8 cellular contexts compared by ENCODE assay signal in the genomic region with DNA sequence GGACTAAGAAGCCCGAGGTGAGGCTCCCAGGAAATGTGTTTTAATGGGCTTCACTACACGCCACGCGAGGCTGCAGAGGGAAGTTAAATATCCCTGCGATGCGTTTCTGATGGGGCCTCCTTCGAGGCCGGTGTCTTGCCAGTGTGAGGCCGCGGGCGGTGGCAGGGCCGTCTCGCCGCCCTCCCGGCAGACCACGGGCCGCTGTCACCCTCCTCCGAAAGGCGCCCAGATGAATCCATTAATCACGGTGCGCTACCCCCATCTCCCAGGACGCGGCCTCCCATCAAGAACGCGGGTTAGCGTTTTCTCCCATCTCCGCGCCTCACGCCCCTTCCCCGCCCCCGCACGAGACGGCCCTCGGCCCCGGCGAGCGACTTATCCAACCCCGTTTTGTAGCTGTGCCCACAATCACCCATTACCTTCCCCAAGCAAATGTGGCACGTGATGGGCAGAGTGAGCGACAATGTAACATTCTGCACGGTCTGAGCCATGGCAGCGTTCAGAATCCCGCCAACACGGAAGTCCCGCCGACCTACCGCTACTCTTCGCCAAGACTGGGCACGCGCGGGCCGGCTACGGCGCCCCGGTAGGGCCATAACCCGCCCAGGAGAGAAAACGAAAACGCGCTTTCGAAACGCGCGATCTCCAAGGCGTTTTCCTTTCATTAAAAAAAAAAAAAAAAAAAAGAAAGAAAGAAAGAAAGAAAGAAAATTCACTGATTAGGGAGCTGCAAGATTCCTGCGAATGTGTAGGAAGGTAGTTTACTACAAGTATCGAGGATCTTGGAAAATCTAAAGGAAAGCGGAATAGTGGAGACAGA. TPM values are rescaled to one million over a fixed set of nuclear protein-coding genes. Genes with fewer than 3 reads are reported as not detected.
DNase-seq lines count a peak whose midpoint lies in the region; ATAC-seq and TF ChIP-seq lines count a peak whose summit lies in the region.

A gene with protein sequence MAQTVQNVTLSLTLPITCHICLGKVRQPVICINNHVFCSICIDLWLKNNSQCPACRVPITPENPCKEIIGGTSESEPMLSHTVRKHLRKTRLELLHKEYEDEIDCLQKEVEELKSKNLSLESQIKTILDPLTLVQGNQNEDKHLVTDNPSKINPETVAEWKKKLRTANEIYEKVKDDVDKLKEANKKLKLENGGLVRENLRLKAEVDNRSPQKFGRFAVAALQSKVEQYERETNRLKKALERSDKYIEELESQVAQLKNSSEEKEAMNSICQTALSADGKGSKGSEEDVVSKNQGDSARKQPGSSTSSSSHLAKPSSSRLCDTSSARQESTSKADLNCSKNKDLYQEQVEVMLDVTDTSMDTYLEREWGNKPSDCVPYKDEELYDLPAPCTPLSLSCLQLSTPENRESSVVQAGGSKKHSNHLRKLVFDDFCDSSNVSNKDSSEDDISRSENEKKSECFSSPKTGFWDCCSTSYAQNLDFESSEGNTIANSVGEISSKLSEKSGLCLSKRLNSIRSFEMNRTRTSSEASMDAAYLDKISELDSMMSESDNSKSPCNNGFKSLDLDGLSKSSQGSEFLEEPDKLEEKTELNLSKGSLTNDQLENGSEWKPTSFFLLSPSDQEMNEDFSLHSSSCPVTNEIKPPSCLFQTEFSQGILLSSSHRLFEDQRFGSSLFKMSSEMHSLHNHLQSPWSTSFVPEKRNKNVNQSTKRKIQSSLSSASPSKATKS (minus strand): TSS at position 526 of the 820 bp plus-strand sequence. CDS start 35 bp downstream, at position 491.

- H3K4me2 ChIP-seq in OCI-LY3 (ENCODE audit: low read length) = peak within 1 kb of the TSS; percentile 77

- H3K36me3 ChIP-seq in HUES6 (ENCODE audit: control insufficient read depth, insufficient read depth, low read length) = no peaks in the 10 kb centered on the region
- peaks cover 11% of the 10 kb centered on the region for H3K36me3 ChIP-seq in OCI-LY3 (replicated peaks; ENCODE audit: low read depth, low read length)

- H3K9me3 ChIP-seq in HUES6 (ENCODE audit: control insufficient read depth, insufficient read depth, low read depth, low read length) = no peaks in the 10 kb centered on the region
- no peaks in the 10 kb centered on the region for H3K9me3 ChIP-seq in OCI-LY3 (ENCODE audit: insufficient read depth, low read length)
- H3K9me3 ChIP-seq in mononuclear cell (ENCODE audit: low read depth, low read length) = no peaks in the 10 kb centered on the region

- H3K4me1 ChIP-seq in HUES6 (ENCODE audit: control insufficient read depth, insufficient read depth, low read length) (peaks cover 10% of the 10 kb centered on the region; the same call in 1 of the 2 replicates), OCI-LY3 (ENCODE audit: low read length) (peaks cover 17% of the 10 kb centered on the region), mononuclear cell (ENCODE audit: insufficient read depth, low read length) (peaks cover 19% of the 10 kb centered on the region)

- H3K79me2 ChIP-seq in OCI-LY3 (ENCODE audit: low read length) = peaks cover 51% of the 10 kb centered on the region

- H3K27ac ChIP-seq in HUES6 (ENCODE audit: low read depth, low read length) (peak within 1 kb of the TSS; percentile 54), OCI-LY3 (ENCODE audit: low read length) (peak within 1 kb of the TSS; percentile 56)

- H3K27me3 ChIP-seq in HUES6 (ENCODE audit: control insufficient read depth, insufficient read depth, low read length) (peaks cover 34% of the 10 kb centered on the region), OCI-LY3 (ENCODE audit: low read depth, low read length) (no peaks in the 10 kb centered on the region), mononuclear cell (ENCODE audit: insufficient read depth, low read length) (no peaks in the 10 kb centered on the region)

- peak; percentile 77 for ATAC-seq in GM21447 (IDR thresholded peaks at IDR 0.05; ENCODE audit: unreplicated experiment)

- H4K20me1 ChIP-seq in OCI-LY3 (ENCODE audit: insufficient read depth, low read length) = peaks cover 37% of the 10 kb centered on the region

- peak within 1 kb of the TSS; percentile 87 for H3K4me3 ChIP-seq in HUES6 (ENCODE audit: low read depth, low read length)
- peak within 1 kb of the TSS; percentile 85 for H3K4me3 ChIP-seq in OCI-LY3 (ENCODE audit: low read length)
- peak within 1 kb of the TSS; percentile 79 for H3K4me3 ChIP-seq in epithelial cell of esophagus (ENCODE audit: low read length)
- peak within 1 kb of the TSS; percentile 59 for H3K4me3 ChIP-seq in mononuclear cell (ENCODE audit: low read length)

- H3K9ac ChIP-seq in HUES6 (ENCODE audit: low read length) (peak within 1 kb of the TSS; percentile 85), OCI-LY3 (ENCODE audit: low read length) (peak within 1 kb of the TSS; percentile 89)

- H2AFZ ChIP-seq in OCI-LY3 (ENCODE audit: low read depth, low read length) = peak within 1 kb of the TSS; percentile 82

- DNase-seq in D341Med (ENCODE audit: low spot score) (peak; percentile 90), activated T-cell treated with anti-CD3 and anti-CD28 coated beads for 1 hour (ENCODE audit: low read depth) (peak; percentile 87), epithelial cell of esophagus (ENCODE audit: low read depth) (peak; percentile 93)
- peak; percentile 81 to 82 for DNase-seq in stimulated activated CD8-positive, alpha-beta memory T cell treated with anti-CD3 and anti-CD28 coated beads, Interleukin-2, amount 100 ng/mL, for 48 hours (ENCODE audit: low read depth in 2 of 2)

- TF ChIP-seq CTCF in OCI-LY3 (IDR thresholded peaks at IDR 0.05; ENCODE audit: low read depth, low read length) = no peak
- TF ChIP-seq CTCF in epithelial cell of esophagus (IDR thresholded peaks at IDR 0.05; ENCODE audit: insufficient read depth, low read depth, low read length, missing control alignments) = no peak

RNA-seq across cellular contexts. Expression of the gene that starts here (rescaled TPM):
- total RNA-seq in mononuclear cell = 7.5 TPM

Comparison
In these comparisons a context has a peak if more than half of its experiments do, and no peak if none do; other contexts are left out.
1. Peak in every context shown above with its lines: DNase-seq, ATAC-seq, H3K4me3 ChIP-seq and H3K27ac ChIP-seq.